ENCODE assay signal across 1 cellular context in the genomic region with DNA sequence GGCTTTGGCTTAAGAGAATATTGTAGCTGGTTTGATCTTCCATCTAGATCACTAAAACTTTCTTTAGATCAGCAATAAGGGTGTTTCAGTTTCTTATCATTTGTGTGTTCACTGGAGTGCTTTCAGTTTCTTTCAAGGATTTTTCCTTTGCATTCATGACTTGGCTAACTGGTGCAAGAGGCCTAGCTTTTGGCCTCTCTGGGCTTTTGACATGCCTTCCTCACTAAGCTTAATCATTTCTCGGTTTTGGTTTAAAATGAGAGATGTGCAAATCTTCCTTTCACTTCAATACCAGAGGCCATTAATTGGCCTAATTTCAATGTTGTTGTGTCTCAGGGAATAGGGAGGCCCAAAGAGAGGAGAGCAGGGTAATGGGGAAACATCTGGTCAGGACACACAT.
TF ChIP-seq lines count a peak whose summit lies in the region.

No MANE protein-coding gene starts in this region.

TF ChIP-seq in SK-N-SH, 30 proteins besides CTCF, POLR2A, EP300 and RAD21 (continued from another document):
- TF ChIP-seq, protein P1, sequence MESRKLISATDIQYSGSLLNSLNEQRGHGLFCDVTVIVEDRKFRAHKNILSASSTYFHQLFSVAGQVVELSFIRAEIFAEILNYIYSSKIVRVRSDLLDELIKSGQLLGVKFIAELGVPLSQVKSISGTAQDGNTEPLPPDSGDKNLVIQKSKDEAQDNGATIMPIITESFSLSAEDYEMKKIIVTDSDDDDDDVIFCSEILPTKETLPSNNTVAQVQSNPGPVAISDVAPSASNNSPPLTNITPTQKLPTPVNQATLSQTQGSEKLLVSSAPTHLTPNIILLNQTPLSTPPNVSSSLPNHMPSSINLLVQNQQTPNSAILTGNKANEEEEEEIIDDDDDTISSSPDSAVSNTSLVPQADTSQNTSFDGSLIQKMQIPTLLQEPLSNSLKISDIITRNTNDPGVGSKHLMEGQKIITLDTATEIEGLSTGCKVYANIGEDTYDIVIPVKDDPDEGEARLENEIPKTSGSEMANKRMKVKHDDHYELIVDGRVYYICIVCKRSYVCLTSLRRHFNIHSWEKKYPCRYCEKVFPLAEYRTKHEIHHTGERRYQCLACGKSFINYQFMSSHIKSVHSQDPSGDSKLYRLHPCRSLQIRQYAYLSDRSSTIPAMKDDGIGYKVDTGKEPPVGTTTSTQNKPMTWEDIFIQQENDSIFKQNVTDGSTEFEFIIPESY (IDR thresholded peaks at IDR 0.05; ENCODE audit: borderline replicate concordance, low read depth), result no peak
- TF ChIP-seq YY1 (IDR thresholded peaks at IDR 0.05; ENCODE audit: low read depth) (no peak), JUND (IDR thresholded peaks at IDR 0.05) (no peak), GABPA (IDR thresholded peaks at IDR 0.05; ENCODE audit: low read depth) (no peak), MEF2A (IDR thresholded peaks at IDR 0.05; ENCODE audit: borderline replicate concordance, low read depth) (no peak), TAF1 (IDR thresholded peaks at IDR 0.05; ENCODE audit: borderline replicate concordance, low read depth, low read length) (no peak), EZH2phosphoT487 (IDR thresholded peaks at IDR 0.05; ENCODE audit: borderline replicate concordance, low read depth) (no peak), CHD2 (IDR thresholded peaks at IDR 0.05; ENCODE audit: low read length, partially characterized antibody) (no peak)
- TF ChIP-seq, protein P2, sequence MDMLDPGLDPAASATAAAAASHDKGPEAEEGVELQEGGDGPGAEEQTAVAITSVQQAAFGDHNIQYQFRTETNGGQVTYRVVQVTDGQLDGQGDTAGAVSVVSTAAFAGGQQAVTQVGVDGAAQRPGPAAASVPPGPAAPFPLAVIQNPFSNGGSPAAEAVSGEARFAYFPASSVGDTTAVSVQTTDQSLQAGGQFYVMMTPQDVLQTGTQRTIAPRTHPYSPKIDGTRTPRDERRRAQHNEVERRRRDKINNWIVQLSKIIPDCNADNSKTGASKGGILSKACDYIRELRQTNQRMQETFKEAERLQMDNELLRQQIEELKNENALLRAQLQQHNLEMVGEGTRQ (IDR thresholded peaks at IDR 0.05; ENCODE audit: borderline replicate concordance, low read depth, low read length), result no peak
TF ChIP-seq in SK-N-SH: peak in this region for 0.
